19 cellular contexts compared by ENCODE assay signal in the genomic region with DNA sequence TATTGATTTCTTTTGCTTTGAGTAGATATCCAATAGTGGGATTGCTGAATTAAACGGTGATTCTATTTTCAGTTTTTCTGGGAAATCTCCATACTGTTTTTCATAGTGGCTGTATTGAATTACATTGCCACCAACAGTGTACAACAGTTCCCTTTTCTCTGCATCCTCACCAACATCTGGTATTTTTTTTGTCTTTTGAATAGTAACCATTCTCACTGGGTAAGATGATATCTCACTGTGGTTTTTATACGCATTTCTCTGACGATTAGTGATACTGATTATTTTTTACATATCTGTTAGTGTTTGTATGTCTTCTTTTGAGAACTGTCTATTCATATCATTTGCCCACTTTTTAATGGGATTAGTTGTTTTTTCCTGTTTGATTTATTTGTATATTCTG.
"Had no signal": no experiment of that assay in that cellular context is flagged by ENCODE, and none has a peak within 500 bp of the region (broad histone marks: within the 10 kb centered on the region; RNA-seq: fewer than 3 reads in every experiment).

No MANE protein-coding gene starts in this region.

- H3K27me3 Mint-ChIP-seq: activated naive CD8-positive, alpha-beta T cell had no signal

- DNase-seq: activated CD4-positive, alpha-beta T cell treated with anti-CD3 and anti-CD28 coated beads for 1 hour; activated naive CD4-positive, alpha-beta T cell; activated T-cell treated with anti-CD3 and anti-CD28 coated beads, Interleukin-2, amount 50 U/mL, for 1 hour; adrenal gland; heart left ventricle; midbrain; occipital lobe; retina; sigmoid colon; spleen; stimulated activated CD4-positive, alpha-beta T cell treated with anti-CD3 and anti-CD28 coated beads, Interleukin-4, amount 100 ng/mL, for 1 hour; stimulated activated naive CD8-positive, alpha-beta T cell treated with anti-CD3 and anti-CD28 coated beads, Interleukin-15, Interleukin-2, amounts not matched to agents 100 U/mL and 50 U/mL, for 24 hours; T-helper 1 cell; upper lobe of right lung; WERI-Rb-1 had no signal

- H3K4me1 ChIP-seq: heart left ventricle, spleen, upper lobe of right lung had no signal

- H3K4me3 ChIP-seq: adrenal gland, coronary artery, esophagus muscularis mucosa, heart left ventricle, sigmoid colon, spleen, upper lobe of right lung had no signal

- H3K4me1 Mint-ChIP-seq: neural crest cell had no signal

- H3K27ac ChIP-seq: adrenal gland, coronary artery, esophagus muscularis mucosa, heart left ventricle, sigmoid colon, spleen, upper lobe of right lung, WERI-Rb-1 had no signal

- H3K9me3 ChIP-seq: adrenal gland, esophagus muscularis mucosa, sigmoid colon, spleen, upper lobe of right lung had no signal

- H3K27ac Mint-ChIP-seq: activated naive CD8-positive, alpha-beta T cell had no signal

- H3K27me3 ChIP-seq: adrenal gland, esophagus muscularis mucosa, heart left ventricle, sigmoid colon, spleen, upper lobe of right lung had no signal

- H3K36me3 ChIP-seq: adrenal gland, esophagus muscularis mucosa, heart left ventricle, sigmoid colon, spleen, upper lobe of right lung, WERI-Rb-1 had no signal

- H3K36me3 Mint-ChIP-seq: activated naive CD8-positive, alpha-beta T cell had no signal

- H3K4me3 Mint-ChIP-seq: activated naive CD8-positive, alpha-beta T cell; neural crest cell had no signal

- ATAC-seq: heart left ventricle; stimulated activated naive CD8-positive, alpha-beta T cell treated with anti-CD3 and anti-CD28 coated beads, Interleukin-15, Interleukin-2, amounts not matched to agents 100 U/mL and 50 U/mL, for 24 hours; upper lobe of right lung had no signal
